ENCODE assay signal across 1 cellular context in the genomic region with DNA sequence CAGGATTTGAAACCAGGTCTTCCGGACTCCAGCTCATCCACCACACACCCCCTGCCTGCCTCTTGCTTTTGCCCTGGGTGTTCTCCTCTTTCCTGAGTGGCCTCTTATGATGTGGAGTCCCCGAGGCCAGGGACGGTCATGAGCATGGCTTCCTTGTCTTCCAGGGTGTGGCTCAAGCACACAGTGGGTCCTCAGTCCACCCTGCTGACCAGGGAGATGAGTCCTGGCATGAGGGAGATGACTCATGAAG.
TF ChIP-seq lines count a peak whose summit lies in the region.

No MANE protein-coding gene starts in this region.

TF ChIP-seq in HepG2, 621 proteins besides CTCF, POLR2A, EP300 and RAD21:
- TF ChIP-seq SOX13 (IDR thresholded peaks at IDR 0.05) (no peak), SOX13 (CRISPR knock-in tag; conservative IDR thresholded peaks at IDR 0.05 in 1 of 2, IDR thresholded peaks at IDR 0.05 in 1 of 2) (no peak), ZKSCAN1 (IDR thresholded peaks at IDR 0.05; ENCODE audit: low read length) (peak; percentile 84; the same call in 1 of the 2 replicates), GABPB1 (CRISPR knock-in tag; IDR thresholded peaks at IDR 0.05) (0 out of 2 replicates have a peak, but pooled peaks have one; percentile 12), FOSL2 (CRISPR knock-in tag; IDR thresholded peaks at IDR 0.05) (peak; percentile 78), CENPT (CRISPR knock-in tag; IDR thresholded peaks at IDR 0.05; ENCODE audit: low read depth) (no peak), SMAD1 (CRISPR knock-in tag; IDR thresholded peaks at IDR 0.05; ENCODE audit: borderline replicate concordance, low read depth) (no peak), ATAD3A (CRISPR knock-in tag; IDR thresholded peaks at IDR 0.05) (no peak)
- TF ChIP-seq, protein P1, sequence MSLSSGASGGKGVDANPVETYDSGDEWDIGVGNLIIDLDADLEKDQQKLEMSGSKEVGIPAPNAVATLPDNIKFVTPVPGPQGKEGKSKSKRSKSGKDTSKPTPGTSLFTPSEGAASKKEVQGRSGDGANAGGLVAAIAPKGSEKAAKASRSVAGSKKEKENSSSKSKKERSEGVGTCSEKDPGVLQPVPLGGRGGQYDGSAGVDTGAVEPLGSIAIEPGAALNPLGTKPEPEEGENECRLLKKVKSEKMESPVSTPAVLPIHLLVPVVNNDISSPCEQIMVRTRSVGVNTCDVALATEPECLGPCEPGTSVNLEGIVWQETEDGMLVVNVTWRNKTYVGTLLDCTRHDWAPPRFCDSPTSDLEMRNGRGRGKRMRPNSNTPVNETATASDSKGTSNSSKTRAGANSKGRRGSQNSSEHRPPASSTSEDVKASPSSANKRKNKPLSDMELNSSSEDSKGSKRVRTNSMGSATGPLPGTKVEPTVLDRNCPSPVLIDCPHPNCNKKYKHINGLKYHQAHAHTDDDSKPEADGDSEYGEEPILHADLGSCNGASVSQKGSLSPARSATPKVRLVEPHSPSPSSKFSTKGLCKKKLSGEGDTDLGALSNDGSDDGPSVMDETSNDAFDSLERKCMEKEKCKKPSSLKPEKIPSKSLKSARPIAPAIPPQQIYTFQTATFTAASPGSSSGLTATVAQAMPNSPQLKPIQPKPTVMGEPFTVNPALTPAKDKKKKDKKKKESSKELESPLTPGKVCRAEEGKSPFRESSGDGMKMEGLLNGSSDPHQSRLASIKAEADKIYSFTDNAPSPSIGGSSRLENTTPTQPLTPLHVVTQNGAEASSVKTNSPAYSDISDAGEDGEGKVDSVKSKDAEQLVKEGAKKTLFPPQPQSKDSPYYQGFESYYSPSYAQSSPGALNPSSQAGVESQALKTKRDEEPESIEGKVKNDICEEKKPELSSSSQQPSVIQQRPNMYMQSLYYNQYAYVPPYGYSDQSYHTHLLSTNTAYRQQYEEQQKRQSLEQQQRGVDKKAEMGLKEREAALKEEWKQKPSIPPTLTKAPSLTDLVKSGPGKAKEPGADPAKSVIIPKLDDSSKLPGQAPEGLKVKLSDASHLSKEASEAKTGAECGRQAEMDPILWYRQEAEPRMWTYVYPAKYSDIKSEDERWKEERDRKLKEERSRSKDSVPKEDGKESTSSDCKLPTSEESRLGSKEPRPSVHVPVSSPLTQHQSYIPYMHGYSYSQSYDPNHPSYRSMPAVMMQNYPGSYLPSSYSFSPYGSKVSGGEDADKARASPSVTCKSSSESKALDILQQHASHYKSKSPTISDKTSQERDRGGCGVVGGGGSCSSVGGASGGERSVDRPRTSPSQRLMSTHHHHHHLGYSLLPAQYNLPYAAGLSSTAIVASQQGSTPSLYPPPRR (CRISPR knock-in tag; IDR thresholded peaks at IDR 0.05; ENCODE audit: borderline replicate concordance): no peak
